Comparison of ENCODE assay signal across 28 cellular contexts in genomic region chr10:9657530-9657929, GRCh38.
"Had no signal": no experiment of that assay in that cellular context is flagged by ENCODE, and none has a peak within 500 bp of the region (broad histone marks: within the 10 kb centered on the region; RNA-seq: fewer than 3 reads in every experiment).

No MANE protein-coding gene starts in this region.

- H3K36me3 Mint-ChIP-seq: stimulated activated effector memory CD8-positive, alpha-beta T cell treated with anti-CD3 and anti-CD28 coated beads, Interleukin-12 subunit alpha, Interleukin-12 subunit beta, amount 100 ng/mL, for 72 hours; stimulated activated memory B cell treated with anti-CD40 and anti-IgM and Interleukin-4, amounts not matched to agents 10 μg/mL and 1 μg/mL and 100 μg/mL, for 72 hours; stimulated activated naive B cell treated with anti-CD40 and anti-IgM and Interleukin-4, amounts not matched to agents 10 μg/mL and 1 μg/mL and 100 μg/mL, for 72 hours; type B pancreatic cell had no signal

- H3K4me3 Mint-ChIP-seq: stimulated activated effector memory CD8-positive, alpha-beta T cell treated with anti-CD3 and anti-CD28 coated beads, Interleukin-12 subunit alpha, Interleukin-12 subunit beta, amount 100 ng/mL, for 72 hours; stimulated activated memory B cell treated with anti-CD40 and anti-IgM and Interleukin-4, amounts not matched to agents 10 μg/mL and 1 μg/mL and 100 μg/mL, for 72 hours; stimulated activated naive B cell treated with anti-CD40 and anti-IgM and Interleukin-4, amounts not matched to agents 10 μg/mL and 1 μg/mL and 100 μg/mL, for 72 hours; stimulated activated naive CD8-positive, alpha-beta T cell treated with anti-CD3 and anti-CD28 coated beads, Interleukin-15, amount 100 ng/mL, for 72 hours; stimulated activated naive CD8-positive, alpha-beta T cell treated with anti-CD3 and anti-CD28 coated beads, Interleukin-15, Interleukin-2, amounts not matched to agents 100 ng/mL and 50 ng/mL, for 24 hours; type B pancreatic cell had no signal

- H3K4me3 ChIP-seq: stomach, suprapubic skin, testis, thoracic aorta, thyroid gland, tibial artery, tibial nerve, transverse colon, upper lobe of left lung, upper lobe of right lung, uterus, vagina had no signal

- H3K4me1 ChIP-seq: stomach, suprapubic skin, testis, thyroid gland, tibial artery, tibial nerve, upper lobe of left lung, upper lobe of right lung, uterus, vagina had no signal

- H3K27me3 ChIP-seq: stomach, suprapubic skin, testis, thyroid gland, tibial artery, tibial nerve, transverse colon, upper lobe of left lung, upper lobe of right lung, uterus, vagina had no signal

- H3K9me3 Mint-ChIP-seq: stimulated activated memory B cell treated with anti-CD40 and anti-IgM and Interleukin-4, amounts not matched to agents 10 μg/mL and 1 μg/mL and 100 μg/mL, for 72 hours; type B pancreatic cell had no signal

- H3K9me3 ChIP-seq: stomach, suprapubic skin, testis, thoracic aorta, thyroid gland, tibial artery, tibial nerve, transverse colon, upper lobe of left lung, upper lobe of right lung, uterus, vagina had no signal

- ATAC-seq: stimulated activated effector memory CD8-positive, alpha-beta T cell treated with anti-CD3 and anti-CD28 coated beads, Interleukin-12 subunit alpha, Interleukin-12 subunit beta, amount 100 ng/mL, for 72 hours; stimulated activated memory B cell treated with anti-CD40 and anti-IgM and Interleukin-4, amounts not matched to agents 10 μg/mL and 1 μg/mL and 100 μg/mL, for 72 hours; stimulated activated naive B cell treated with anti-CD40 and anti-IgM and Interleukin-4, amounts not matched to agents 10 μg/mL and 1 μg/mL and 100 μg/mL, for 72 hours; stimulated activated naive CD8-positive, alpha-beta T cell treated with anti-CD3 and anti-CD28 coated beads, Interleukin-15, amount 100 ng/mL, for 72 hours; stimulated activated naive CD8-positive, alpha-beta T cell treated with anti-CD3 and anti-CD28 coated beads, Interleukin-15, Interleukin-2, amounts not matched to agents 100 U/mL and 50 U/mL, for 24 hours; upper lobe of right lung had no signal

- H3K4me1 Mint-ChIP-seq: stimulated activated effector memory CD8-positive, alpha-beta T cell treated with anti-CD3 and anti-CD28 coated beads, Interleukin-12 subunit alpha, Interleukin-12 subunit beta, amount 100 ng/mL, for 72 hours; stimulated activated memory B cell treated with anti-CD40 and anti-IgM and Interleukin-4, amounts not matched to agents 10 μg/mL and 1 μg/mL and 100 μg/mL, for 72 hours; stimulated activated naive B cell treated with anti-CD40 and anti-IgM and Interleukin-4, amounts not matched to agents 10 μg/mL and 1 μg/mL and 100 μg/mL, for 72 hours; stimulated activated naive CD8-positive, alpha-beta T cell treated with anti-CD3 and anti-CD28 coated beads, Interleukin-15, amount 100 ng/mL, for 72 hours had no signal

- H3K36me3 ChIP-seq: stomach, suprapubic skin, thoracic aorta, thyroid gland, tibial artery, tibial nerve, transverse colon, upper lobe of left lung, upper lobe of right lung, uterus, vagina had no signal

- H3K27ac ChIP-seq: stomach, suprapubic skin, testis, thoracic aorta, thyroid gland, tibial artery, tibial nerve, transverse colon, upper lobe of left lung, upper lobe of right lung, uterus, vagina had no signal

- DNase-seq: stimulated activated CD4-positive, alpha-beta T cell treated with anti-CD3 and anti-CD28 coated beads, Interleukin-2, amount 100 ng/mL, for 48 hours; stimulated activated CD4-positive, alpha-beta T cell treated with anti-CD3 and anti-CD28 coated beads, Interleukin-4, amount 100 ng/mL, for 1 hour; stimulated activated CD4-positive, alpha-beta T cell treated with anti-CD3 and anti-CD28 coated beads, Interleukin-4, amount 100 ng/mL, for 24 hours; stimulated activated CD4-positive, alpha-beta T cell treated with anti-CD3 and anti-CD28 coated beads, Interleukin-4, amount 100 ng/mL, for 4 hours; stimulated activated CD8-positive, alpha-beta memory T cell treated with anti-CD3 and anti-CD28 coated beads, Interleukin-4, amount 100 ng/mL, for 48 hours; stimulated activated naive B cell treated with anti-CD40 and anti-IgM and Interleukin-4, amounts not matched to agents 10 μg/mL and 1 μg/mL and 100 μg/mL, for 72 hours; stimulated activated naive CD4-positive, alpha-beta T cell; stimulated activated naive CD4-positive, alpha-beta T cell treated with Interleukin-2 at 50 U/mL for 16 hours; stimulated activated naive CD8-positive, alpha-beta T cell treated with anti-CD3 and anti-CD28 coated beads, Interleukin-15, amount 100 ng/mL, for 72 hours; stimulated activated naive CD8-positive, alpha-beta T cell treated with anti-CD3 and anti-CD28 coated beads, Interleukin-15, Interleukin-2, amounts not matched to agents 100 U/mL and 50 U/mL, for 24 hours; stomach; substantia nigra; testis; thyroid gland; tibial artery; transverse colon; trophoblast cell; upper lobe of left lung; upper lobe of right lung; uterus had no signal

- H3K27me3 Mint-ChIP-seq: stimulated activated memory B cell treated with anti-CD40 and anti-IgM and Interleukin-4, amounts not matched to agents 10 μg/mL and 1 μg/mL and 100 μg/mL, for 72 hours; stimulated activated naive B cell treated with anti-CD40 and anti-IgM and Interleukin-4, amounts not matched to agents 10 μg/mL and 1 μg/mL and 100 μg/mL, for 72 hours; stimulated activated naive CD8-positive, alpha-beta T cell treated with anti-CD3 and anti-CD28 coated beads, Interleukin-15, amount 100 ng/mL, for 72 hours; stimulated activated naive CD8-positive, alpha-beta T cell treated with anti-CD3 and anti-CD28 coated beads, Interleukin-15, Interleukin-2, amounts not matched to agents 100 ng/mL and 50 ng/mL, for 24 hours; type B pancreatic cell had no signal

- H3K27ac Mint-ChIP-seq: stimulated activated effector memory CD8-positive, alpha-beta T cell treated with anti-CD3 and anti-CD28 coated beads, Interleukin-12 subunit alpha, Interleukin-12 subunit beta, amount 100 ng/mL, for 72 hours; stimulated activated memory B cell treated with anti-CD40 and anti-IgM and Interleukin-4, amounts not matched to agents 10 μg/mL and 1 μg/mL and 100 μg/mL, for 72 hours; stimulated activated naive B cell treated with anti-CD40 and anti-IgM and Interleukin-4, amounts not matched to agents 10 μg/mL and 1 μg/mL and 100 μg/mL, for 72 hours; stimulated activated naive CD8-positive, alpha-beta T cell treated with anti-CD3 and anti-CD28 coated beads, Interleukin-15, amount 100 ng/mL, for 72 hours; stimulated activated naive CD8-positive, alpha-beta T cell treated with anti-CD3 and anti-CD28 coated beads, Interleukin-15, Interleukin-2, amounts not matched to agents 100 ng/mL and 50 ng/mL, for 24 hours; type B pancreatic cell had no signal
